Comparison of ENCODE assay signal across 9 cellular contexts in the genomic region with DNA sequence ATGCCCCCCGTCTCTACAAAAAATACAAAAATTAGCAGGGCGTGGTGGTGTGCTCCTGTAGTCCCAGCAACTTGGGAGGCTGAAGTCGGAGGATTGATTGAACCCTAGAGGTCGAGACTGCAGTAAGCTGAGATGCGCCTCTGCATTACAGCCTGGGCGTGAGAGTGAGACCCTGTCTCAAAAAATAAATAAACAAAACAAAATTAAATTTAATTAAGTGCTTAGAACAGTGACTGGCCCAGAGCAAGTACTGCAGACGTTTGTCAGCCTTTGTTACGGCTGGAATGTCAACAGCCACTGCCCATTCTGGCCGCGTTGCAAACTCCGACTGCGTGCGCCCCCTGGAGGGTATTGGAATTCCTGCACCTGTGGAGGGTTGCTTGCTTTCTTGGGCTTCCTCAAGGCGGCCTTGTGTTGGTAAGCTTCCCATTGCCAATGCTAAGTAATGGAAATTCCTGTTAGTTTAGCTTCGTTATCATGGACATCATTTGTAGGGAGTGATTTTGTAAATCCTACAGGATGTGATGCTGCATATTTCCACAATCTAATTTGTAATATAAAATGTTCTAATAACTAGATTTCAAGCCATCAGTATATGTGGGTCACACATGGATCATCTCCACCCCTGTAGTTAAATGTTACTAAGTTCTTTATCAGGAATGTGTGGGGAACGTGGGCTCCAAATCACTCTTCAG. TPM values are rescaled to one million over a fixed set of nuclear protein-coding genes. Genes with fewer than 3 reads are reported as not detected.
DNase-seq lines count a peak whose midpoint lies in the region; ATAC-seq, FAIRE-seq and TF ChIP-seq lines count a peak whose summit lies in the region.
"Had no signal": no experiment of that assay in that cellular context is flagged by ENCODE, and none has a peak within 500 bp of the region (broad histone marks: within the 10 kb centered on the region; RNA-seq: fewer than 3 reads in every experiment).

No MANE protein-coding gene starts in this region.

- no peaks in the 10 kb centered on the region for H3K36me3 Mint-ChIP-seq in activated naive CD8-positive, alpha-beta T cell treated with anti-CD3 and anti-CD28 coated beads, Interleukin-2, amount 50 U/mL, for 24 hours (ENCODE audit: low read depth)

- intact Hi-C loops in cardiac septum (cut with DNase I) = loop anchor here (1.0 to 10.0 kb wide), 2 partner anchors 49 to 135 kb away; no protein-coding TSS in a partner anchor

- FAIRE-seq in GM12892 (lab: Jason Lieb, UNC) = peak; percentile 42

- peak; percentile 59 for ATAC-seq in activated naive CD8-positive, alpha-beta T cell treated with anti-CD3 and anti-CD28 coated beads, Interleukin-2, amount 50 U/mL, for 24 hours
- ATAC-seq in HG02571 (IDR thresholded peaks at IDR 0.05; ENCODE audit: unreplicated experiment) = no peak

- no peak overlapping the region for H3K4me3 Mint-ChIP-seq in activated naive CD8-positive, alpha-beta T cell treated with anti-CD3 and anti-CD28 coated beads, Interleukin-2, amount 50 U/mL, for 24 hours

- no peaks in the 10 kb centered on the region for H3K4me1 Mint-ChIP-seq in activated naive CD8-positive, alpha-beta T cell treated with anti-CD3 and anti-CD28 coated beads, Interleukin-2, amount 50 U/mL, for 24 hours

- peaks cover 27% of the 10 kb centered on the region for H3K27me3 Mint-ChIP-seq in activated naive CD8-positive, alpha-beta T cell treated with anti-CD3 and anti-CD28 coated beads, Interleukin-2, amount 50 U/mL, for 24 hours

- H3K9me3 Mint-ChIP-seq in activated naive CD8-positive, alpha-beta T cell treated with anti-CD3 and anti-CD28 coated beads, Interleukin-2, amount 50 U/mL, for 24 hours = no peaks in the 10 kb centered on the region

- peak; percentile 65 for DNase-seq in 8988T
- peak; percentile 53 for DNase-seq in GM12892 (ENCODE audit: insufficient read length)
- DNase-seq in M059J (ENCODE audit: low read depth) = peak; percentile 71
- DNase-seq in SW 1271 (lab: John Stamatoyannopoulos, UW) = peak; percentile 47 to 71
- peak; percentile 81 for DNase-seq in activated naive CD8-positive, alpha-beta T cell treated with anti-CD3 and anti-CD28 coated beads, Interleukin-2, amount 50 U/mL, for 24 hours
- DNase-seq in cardiac septum (ENCODE audit: low spot score) = peak; percentile 84
- peak; percentile 63 for DNase-seq in renal cortical epithelial cell (ENCODE audit: low read depth)

- TF ChIP-seq POLR2A in GM12892 (IDR thresholded peaks at IDR 0.05; ENCODE audit: low read depth, low read length) = no peak

- H3K27ac Mint-ChIP-seq in activated naive CD8-positive, alpha-beta T cell treated with anti-CD3 and anti-CD28 coated beads, Interleukin-2, amount 50 U/mL, for 24 hours = no peak overlapping the region

RNA-seq across cellular contexts. Expression of gene ATP6V1B1, which starts 15.9 kb away (rescaled TPM):
- not detected for polyA plus RNA-seq in GM12892 (2012; ENCODE audit: missing spikeins)
- total RNA-seq in M059J (2014; rRNA removed; shearing (Covaris generic)) = 0.81 TPM in 1 of 2 replicates, not detected in the other
- total RNA-seq in cardiac septum = 0.43 TPM
- total RNA-seq in renal cortical epithelial cell = 0.89 TPM in 1 of 2 replicates, not detected in the other
- total RNA-seq: subcutaneous adipose tissue had no signal

RNA-seq across cellular contexts. Expression of gene VAX2, which starts 19.4 kb away (rescaled TPM):
- polyA plus RNA-seq in GM12892 (2012; ENCODE audit: missing spikeins) = not detected
- total RNA-seq in M059J (2014; rRNA removed; shearing (Covaris generic)) = 1.2 and 3.5 TPM in 2 replicates
- total RNA-seq in cardiac septum = 0.27 TPM
- total RNA-seq in renal cortical epithelial cell = 0.52 and 2.5 TPM in 2 replicates

RNA-seq across cellular contexts. Expression of gene ANKRD53, which starts 58.6 kb away (rescaled TPM):
- not detected for polyA plus RNA-seq in GM12892 (2012; ENCODE audit: missing spikeins)
- total RNA-seq in M059J (2014; rRNA removed; shearing (Covaris generic)) = 0.12 and 0.17 TPM in 2 replicates
- total RNA-seq in cardiac septum = 0.38 TPM
- total RNA-seq in renal cortical epithelial cell = 0.30 TPM in 1 of 2 replicates, not detected in the other
